18 cellular contexts compared by ENCODE assay signal in genomic region chr4:123405212-123405856, GRCh38. TPM values are rescaled to one million over a fixed set of nuclear protein-coding genes. Genes with fewer than 3 reads are reported as not detected.
DNase-seq lines count a peak whose midpoint lies in the region; ATAC-seq and TF ChIP-seq lines count a peak whose summit lies in the region.
"Had no signal": no experiment of that assay in that cellular context is flagged by ENCODE, and none has a peak within 500 bp of the region (broad histone marks: within the 10 kb centered on the region; RNA-seq: fewer than 3 reads in every experiment).

No MANE protein-coding gene starts in this region.

- no peak overlapping the region for H3K27ac Mint-ChIP-seq in activated CD4-positive, alpha-beta T cell treated with anti-CD3 and anti-CD28 coated beads, Interleukin-2, amount 10 ng/mL, durations not matched to agents 24 days and 14 days
- H3K27ac Mint-ChIP-seq: activated T-cell treated with anti-CD3 and anti-CD28 coated beads, Interleukin-2, amount 50 U/mL, for 72 hours; CD4-positive, CD25-positive, alpha-beta regulatory T cell; T-helper 1 cell treated with Interleukin-12 subunit alpha and Interleukin-12 subunit beta and Interleukin-4 antibody, amounts not matched to agents 30 μg/mL and 1 μg/mL, for 36 hours had no signal

- no peak overlapping the region for H3K18ac ChIP-seq in mesenchymal stem cell (ENCODE audit: low read depth in 1 of 2, low read length in 2 of 2)

- no peak overlapping the region for H4K91ac ChIP-seq in mesenchymal stem cell (ENCODE audit: low read length)

- H2BK5ac ChIP-seq in mesenchymal stem cell (ENCODE audit: low read depth, low read length, poor library complexity, severe bottlenecking), result no peak overlapping the region

- no peak overlapping the region for H3K23ac ChIP-seq in mesenchymal stem cell (ENCODE audit: low read length in 2 of 2)

- H2BK15ac ChIP-seq in mesenchymal stem cell (ENCODE audit: low read depth, poor library complexity, severe bottlenecking), result no peak overlapping the region

- H2BK12ac ChIP-seq in mesenchymal stem cell (ENCODE audit: low read length in 2 of 2), result no peak overlapping the region

- H3K9me3 ChIP-seq in adipocyte (ENCODE audit: control insufficient read depth, low read length), result no peaks in the 10 kb centered on the region
- H3K9me3 ChIP-seq in mesenchymal stem cell (ENCODE audit: control insufficient read depth, low read length), result no peaks in the 10 kb centered on the region
- no peaks in the 10 kb centered on the region for H3K9me3 ChIP-seq in thyroid gland
- H3K9me3 ChIP-seq: testis had no signal

- peaks cover 40% of the 10 kb centered on the region for H3K4me1 Mint-ChIP-seq in activated CD4-positive, alpha-beta T cell treated with anti-CD3 and anti-CD28 coated beads, Interleukin-2, amount 10 ng/mL, durations not matched to agents 24 days and 14 days

- H3K4me2 ChIP-seq in mesenchymal stem cell (ENCODE audit: low read length, poor library complexity, severe bottlenecking), result no peak overlapping the region

- no peak overlapping the region for H4K8ac ChIP-seq in mesenchymal stem cell (ENCODE audit: low read length)

- H3K27me3 ChIP-seq in adipocyte (replicated peaks; ENCODE audit: control insufficient read depth, insufficient read depth, low read length) (no peaks in the 10 kb centered on the region), mesenchymal stem cell (ENCODE audit: control insufficient read depth in 1 of 2, insufficient read depth in 1 of 2, low read length in 2 of 2) (no peaks in the 10 kb centered on the region), thyroid gland (no peaks in the 10 kb centered on the region)
- H3K27me3 ChIP-seq: testis had no signal

- H3K9ac ChIP-seq in adipocyte (ENCODE audit: low read length), result peak overlapping the region; percentile 75
- H3K9ac ChIP-seq in mesenchymal stem cell (ENCODE audit: low read length), result peak overlapping the region; percentile 47

- no peak overlapping the region for H3K4ac ChIP-seq in mesenchymal stem cell (ENCODE audit: low read depth in 1 of 2, low read length in 2 of 2)

- peaks cover 9% of the 10 kb centered on the region for H3K79me1 ChIP-seq in mesenchymal stem cell (replicated peaks; ENCODE audit: low read length, poor library complexity, severe bottlenecking)

- no peak overlapping the region for H2AFZ ChIP-seq in mesenchymal stem cell (ENCODE audit: low read depth, low read length)

- H3K4me3 ChIP-seq in adipocyte (ENCODE audit: low read length) (peak overlapping the region; percentile 94), mesenchymal stem cell (ENCODE audit: insufficient read depth in 1 of 2, low read depth in 1 of 2, low read length in 2 of 2) (peak overlapping the region in 1 of 2 experiments; percentile 92), thyroid gland (replicated peaks in 1 of 3) (no peak overlapping the region)
- H3K4me3 ChIP-seq: testis had no signal

- H3K36me3 Mint-ChIP-seq in activated CD4-positive, alpha-beta T cell treated with anti-CD3 and anti-CD28 coated beads, Interleukin-2, amount 10 ng/mL, durations not matched to agents 24 days and 14 days (ENCODE audit: low read depth), result peaks cover 49% of the 10 kb centered on the region

- H3K4me1 ChIP-seq in adipocyte (ENCODE audit: control insufficient read depth, insufficient read depth, low read length), result peaks cover 75% of the 10 kb centered on the region
- peaks cover 5% of the 10 kb centered on the region for H3K4me1 ChIP-seq in mesenchymal stem cell (ENCODE audit: control insufficient read depth, insufficient read depth, low read depth, low read length)
- H3K4me1 ChIP-seq in thyroid gland, result peaks cover 0 to 15% of the 10 kb centered on the region in 2 donors

- H2BK120ac ChIP-seq in mesenchymal stem cell (ENCODE audit: low read depth, low read length), result no peak overlapping the region

- H3K14ac ChIP-seq in mesenchymal stem cell (ENCODE audit: low read length in 2 of 2), result no peak overlapping the region

- no peaks in the 10 kb centered on the region for H3K27me3 Mint-ChIP-seq in activated CD4-positive, alpha-beta T cell treated with anti-CD3 and anti-CD28 coated beads, Interleukin-2, amount 10 ng/mL, durations not matched to agents 24 days and 14 days

- ATAC-seq in GM21723 (IDR thresholded peaks at IDR 0.05; ENCODE audit: unreplicated experiment), result no peak
- ATAC-seq: activated CD4-positive, CD25-positive, alpha-beta regulatory T cell treated with anti-CD3 and anti-CD28 coated beads, Interleukin-2, amount 50 U/mL, for 24 hours; activated T-cell treated with anti-CD3 and anti-CD28 coated beads, Interleukin-2, amount 50 U/mL, for 72 hours had no signal

- H3K36me3 ChIP-seq in adipocyte (ENCODE audit: control insufficient read depth, insufficient read depth, low read length, severe bottlenecking) (peaks cover 48% of the 10 kb centered on the region), mesenchymal stem cell (ENCODE audit: control insufficient read depth in 1 of 2, insufficient read depth in 2 of 2, low read depth in 1 of 2, low read length in 2 of 2) (peaks cover 7 to 29% of the 10 kb centered on the region in 2 experiments), thyroid gland (peaks cover 8 to 26% of the 10 kb centered on the region in 2 donors)

- no peak for TF ChIP-seq POLR2A in thyroid gland (IDR thresholded peaks at IDR 0.05)

- no peak overlapping the region for H2AK5ac ChIP-seq in mesenchymal stem cell (ENCODE audit: low read length, severe bottlenecking)

- intact Hi-C loops in activated CD4-positive, alpha-beta T cell treated with anti-CD3 and anti-CD28 coated beads, Interleukin-2, amount 10 ng/mL, durations not matched to agents 24 days and 14 days (cut with micrococcal nuclease), result no loop called here
- intact Hi-C loops in thyroid gland (cut with DNase I), result no loop called here

- TF ChIP-seq CTCF in thyroid gland (IDR thresholded peaks at IDR 0.05), result no peak

- H3K9me3 Mint-ChIP-seq in activated CD4-positive, alpha-beta T cell treated with anti-CD3 and anti-CD28 coated beads, Interleukin-2, amount 10 ng/mL, durations not matched to agents 24 days and 14 days, result no peaks in the 10 kb centered on the region
- H3K9me3 Mint-ChIP-seq: activated T-cell treated with anti-CD3 and anti-CD28 coated beads, Interleukin-2, amount 50 U/mL, for 72 hours; T-helper 1 cell treated with Interleukin-12 subunit alpha and Interleukin-12 subunit beta and Interleukin-4 antibody, amounts not matched to agents 30 μg/mL and 1 μg/mL, for 36 hours had no signal

- peak overlapping the region; percentile 28 for H3K4me3 Mint-ChIP-seq in activated CD4-positive, alpha-beta T cell treated with anti-CD3 and anti-CD28 coated beads, Interleukin-2, amount 10 ng/mL, durations not matched to agents 24 days and 14 days
- H3K4me3 Mint-ChIP-seq: CD4-positive, CD25-positive, alpha-beta regulatory T cell; T-helper 1 cell treated with Interleukin-12 subunit alpha and Interleukin-12 subunit beta and Interleukin-4 antibody, amounts not matched to agents 30 μg/mL and 1 μg/mL, for 36 hours had no signal

- no peak for DNase-seq in activated CD4-positive, alpha-beta T cell treated with anti-CD3 and anti-CD28 coated beads, Interleukin-2, amount 10 ng/mL, durations not matched to agents 24 days and 14 days
- no peak for DNase-seq in activated CD4-positive, alpha-beta T cell treated with anti-CD3 and anti-CD28 coated beads, Interleukin-2, amount 50 U/mL, for 1 hour
- DNase-seq in adipocyte (ENCODE audit: low read depth), result no peak
- no peak for DNase-seq in mesenchymal stem cell
- no peak for DNase-seq in thyroid gland
- DNase-seq in stimulated activated naive CD4-positive, alpha-beta T cell treated with Interleukin-2 at 50 U/mL for 16 hours (lab: John Stamatoyannopoulos, UW), result no peak
- DNase-seq in GOT3 (lab: John Stamatoyannopoulos, UW), result no peak
- DNase-seq: 8988T; activated T-cell treated with anti-CD3 and anti-CD28 coated beads, Interleukin-2, amount 50 U/mL, for 72 hours; CD4-positive, CD25-positive, alpha-beta regulatory T cell; cortex of kidney; NCI-H748 treated with DMSO at 0.1 percent for 48 hours; nucleus accumbens; RPMI8226; testis had no signal

- H3K27ac ChIP-seq in mesenchymal stem cell (ENCODE audit: low read length, poor library complexity, severe bottlenecking) (no peak overlapping the region), thyroid gland (peak overlapping the region in 2 of 3 donors; percentile 0 to 34)

- WGBS in mesenchymal stem cell, result 78% methylated on average over 5 of the region's 5 CpGs
- 63 to 64% methylated on average over 5 of the region's 5 CpGs for WGBS in thyroid gland, 2 donors

RNA-seq across cellular contexts. Expression of gene SPRY1, which starts 8.7 kb away (rescaled TPM):
- 60.2 and 60.5 TPM in 2 replicates for total RNA-seq in activated CD4-positive, alpha-beta T cell treated with anti-CD3 and anti-CD28 coated beads, Interleukin-2, amount 10 ng/mL, durations not matched to agents 24 days and 14 days
- 106 TPM for polyA plus RNA-seq in mesenchymal stem cell (2013, experiment 1 of 2)
- 105 TPM for polyA plus RNA-seq in mesenchymal stem cell (2013, experiment 2 of 2)
- 100 to 1,000 TPM in 2 of 4 donors, 10 to 100 TPM in 2; 52.2 to 142 (median 100) TPM for total RNA-seq in thyroid gland
